8 cellular contexts compared by ENCODE assay signal in the genomic region with DNA sequence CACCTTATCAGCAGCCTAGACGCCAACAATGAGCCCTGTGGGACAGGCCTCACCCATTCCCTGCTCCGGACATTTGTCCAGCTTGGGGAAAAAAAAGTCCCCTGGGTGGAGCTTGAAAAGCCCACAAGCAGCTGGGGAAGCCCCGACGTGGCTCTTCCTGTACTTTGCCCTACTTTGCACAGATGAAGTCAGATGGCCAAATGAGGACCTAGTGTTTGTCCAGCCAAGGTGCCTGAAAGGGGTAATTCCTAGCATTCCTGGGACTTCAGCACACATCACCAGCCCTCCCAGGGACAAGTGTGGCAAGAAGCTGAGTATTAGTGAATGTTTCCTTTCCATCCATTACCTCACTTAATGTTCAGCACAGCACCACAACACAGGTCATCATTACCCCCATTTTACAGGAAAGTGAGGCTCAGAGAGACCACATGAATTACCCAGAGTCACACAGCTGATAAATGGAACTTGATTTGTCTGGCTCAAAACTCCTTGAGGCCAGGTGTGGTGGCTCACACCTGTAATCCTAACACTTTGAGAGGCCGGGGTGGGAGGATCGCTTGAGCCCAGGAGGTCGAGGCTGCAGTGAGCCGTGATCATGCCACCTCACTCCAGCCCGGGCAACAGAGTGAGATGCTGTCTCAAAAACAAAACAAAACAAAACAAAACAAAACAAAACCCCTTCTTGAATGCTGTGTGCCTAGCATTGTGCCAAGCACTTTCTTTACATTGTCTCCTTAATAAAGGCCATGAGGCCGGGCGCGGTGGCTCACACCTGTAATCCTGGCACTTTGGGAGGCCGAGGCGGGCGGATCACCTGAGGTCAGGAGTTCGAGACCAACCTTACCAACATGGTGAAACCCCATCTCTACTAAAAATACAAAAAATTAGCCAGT. TPM values are rescaled to one million over a fixed set of nuclear protein-coding genes. Genes with fewer than 3 reads are reported as not detected.
DNase-seq lines count a peak whose midpoint lies in the region; ATAC-seq and TF ChIP-seq lines count a peak whose summit lies in the region.

No MANE protein-coding gene starts in this region.

- peaks cover 10% of the 10 kb centered on the region for H3K4me1 Mint-ChIP-seq in WTC11

- H3K9me3 Mint-ChIP-seq in WTC11 = no peaks in the 10 kb centered on the region

- H3K4me3 ChIP-seq in skeletal muscle cell (ENCODE audit: low read depth, low read length) = no peak overlapping the region

- no peak overlapping the region for H3K4me3 Mint-ChIP-seq in WTC11

- POLR2A ChIA-PET in WTC11 (lab: Charles Lee) = interaction anchor here (1.1 kb wide), 1 partner anchor 113 kb away, joined by 4 read pairs; no protein-coding TSS in a partner anchor

- intact Hi-C loops in left ventricle myocardium superior (cut with micrococcal nuclease) = no loop called here

- TF ChIP-seq CTCF in WTC11 (IDR thresholded peaks at IDR 0.05) = no peak

- CTCF ChIA-PET in WTC11 (lab: Charles Lee) = interaction anchor here (1.3 to 10.4 kb wide), 2 partner anchors 113 to 118 kb away, joined by 3 to 259 read pairs; no protein-coding TSS in a partner anchor

- ATAC-seq in WTC11 (no peak), left ventricle myocardium superior (no peak), GM19452 (IDR thresholded peaks at IDR 0.05; ENCODE audit: unreplicated experiment) (no peak), HG03571 (IDR thresholded peaks at IDR 0.05; ENCODE audit: unreplicated experiment) (no peak)

- H3K27ac Mint-ChIP-seq in WTC11 = no peak overlapping the region

- no peaks in the 10 kb centered on the region for H3K36me3 Mint-ChIP-seq in WTC11

- DNase-seq in GM04503 (ENCODE audit: low read depth) (peak; percentile 37), WTC11 (ENCODE audit: low spot score) (no peak), left ventricle myocardium superior (peak; percentile 52), skeletal muscle cell (ENCODE audit: low read depth) (peak; percentile 22), cortex of kidney (lab: John Stamatoyannopoulos, UW) (no peak), NCI-H524 treated with DMSO at 0.1 percent for 48 hours (lab: John Stamatoyannopoulos, UW) (no peak)

- peaks cover 7% of the 10 kb centered on the region for H3K27me3 Mint-ChIP-seq in WTC11 (ENCODE audit: low read depth)

TF ChIP-seq in WTC11, 78 proteins besides CTCF, POLR2A, EP300 and RAD21:
- TF ChIP-seq ZNF423 (CRISPR knock-in tag; IDR thresholded peaks at IDR 0.05) = no peak
- TF ChIP-seq GABPB1 (CRISPR knock-in tag; IDR thresholded peaks at IDR 0.05) = 0 out of 2 replicates have a peak, but pooled peaks have one; percentile 52
TF ChIP-seq in WTC11: peak in this region for 1.

RNA-seq across cellular contexts. Expression of gene PLLP, which starts 19.9 kb away (rescaled TPM):
- total RNA-seq in WTC11 (2021) (2.8 to 3.4 TPM (median 3.2 TPM) in 3 replicates), left ventricle myocardium superior (3.1 TPM)

RNA-seq across cellular contexts. Expression of gene CCL22, which starts 54.2 kb away (rescaled TPM):
- 0.35 to 0.60 TPM (median 0.44 TPM) in 3 replicates for total RNA-seq in WTC11 (2021)
- total RNA-seq in left ventricle myocardium superior = not detected

RNA-seq across cellular contexts. Expression of gene ARL2BP, which starts 59.4 kb away (rescaled TPM):
- total RNA-seq in WTC11 (2021) (10.6 to 12.4 TPM (median 12.3 TPM) in 3 replicates), left ventricle myocardium superior (60.3 TPM)

Comparison
In these comparisons a context has a peak if more than half of its experiments do, and no peak if none do; other contexts are left out.
1. DNase-seq: peak in GM04503 (single experiment), left ventricle myocardium superior (single experiment) and skeletal muscle cell (single experiment); none in WTC11 (single experiment), cortex of kidney (single experiment) and NCI-H524 treated with DMSO at 0.1 percent for 48 hours (single experiment).